Comparison of ENCODE assay signal across 10 cellular contexts in the genomic region with DNA sequence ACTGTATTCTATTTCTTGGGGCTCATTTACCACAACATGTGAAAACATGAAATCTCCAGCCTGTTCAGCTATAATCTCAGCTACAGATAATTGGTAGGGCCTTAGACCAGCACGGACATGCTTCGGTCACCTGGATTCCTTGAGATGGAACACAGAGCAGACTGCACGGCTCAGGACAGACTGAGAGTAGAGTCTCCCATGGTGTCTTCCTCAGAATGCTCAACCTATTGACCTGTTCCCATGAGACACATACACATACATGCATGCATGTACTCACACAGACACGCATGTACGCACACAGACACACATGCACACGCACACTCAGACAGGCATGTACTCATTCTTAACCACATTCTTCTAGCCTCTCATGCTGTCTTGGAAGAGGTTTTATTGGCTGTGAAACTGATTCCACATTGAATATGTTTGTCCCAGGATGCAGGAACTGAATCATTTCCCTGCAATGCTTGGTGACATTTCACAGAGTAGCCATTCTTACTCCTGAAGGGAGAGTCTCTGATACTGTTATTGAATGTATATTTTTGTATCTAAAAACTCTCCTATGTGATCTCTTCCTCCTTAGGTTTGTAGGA. TPM values are rescaled to one million over a fixed set of nuclear protein-coding genes. Genes with fewer than 3 reads are reported as not detected.
DNase-seq lines count a peak whose midpoint lies in the region; ATAC-seq and TF ChIP-seq lines count a peak whose summit lies in the region.
"Had no signal": no experiment of that assay in that cellular context is flagged by ENCODE, and none has a peak within 500 bp of the region (broad histone marks: within the 10 kb centered on the region; RNA-seq: fewer than 3 reads in every experiment).

No MANE protein-coding gene starts in this region.

- no peak for DNase-seq in heart left ventricle
- no peak for DNase-seq in Right ventricle myocardium inferior (ENCODE audit: missing footprints)
- DNase-seq in brain microvascular endothelial cell: peak; percentile 77
- DNase-seq in iris pigment epithelial cell (ENCODE audit: low read depth): peak; percentile 80
- no peak for DNase-seq in tibial artery
- DNase-seq in activated CD4-positive, alpha-beta T cell treated with anti-CD3 and anti-CD28 coated beads for 1 hour: no peak
- no peak for DNase-seq in GM20000 (ENCODE audit: low spot score)
- DNase-seq in activated CD4-positive, alpha-beta T cell treated with anti-CD3 and anti-CD28 coated beads for 4 hours: no peak
- DNase-seq: NCI-H1436, small intestine had no signal

- in situ Hi-C loops in brain microvascular endothelial cell (cut with HindIII; ENCODE audit: low pct_ligation_motif_present, low sequenced_read_pairs): no loop called here

- no peaks in the 10 kb centered on the region for H3K36me3 ChIP-seq in heart left ventricle
- H3K36me3 ChIP-seq in brain microvascular endothelial cell (replicated peaks): no peaks in the 10 kb centered on the region
- no peaks in the 10 kb centered on the region for H3K36me3 ChIP-seq in tibial artery

- no peak for TF ChIP-seq POLR2A in heart left ventricle (IDR thresholded peaks at IDR 0.05)

- H3K27me3 ChIP-seq in heart left ventricle (no peaks in the 10 kb centered on the region), brain microvascular endothelial cell (replicated peaks) (no peaks in the 10 kb centered on the region), tibial artery (no peaks in the 10 kb centered on the region)

- H3K9me3 ChIP-seq in heart left ventricle: no peaks in the 10 kb centered on the region
- no peaks in the 10 kb centered on the region for H3K9me3 ChIP-seq in tibial artery

- H3K4me3 ChIP-seq in heart left ventricle (no peak overlapping the region), brain microvascular endothelial cell (ENCODE audit: low read depth, low read length) (no peak overlapping the region), tibial artery (no peak overlapping the region)

- ATAC-seq in heart left ventricle (peak; percentile 29 to 77 (median 38)), Right ventricle myocardium inferior (no peak)

- no peak for TF ChIP-seq CTCF in heart left ventricle (IDR thresholded peaks at IDR 0.05)
- TF ChIP-seq CTCF in brain microvascular endothelial cell (IDR thresholded peaks at IDR 0.05; ENCODE audit: low read depth, low read length, missing control alignments): no peak
- TF ChIP-seq CTCF in tibial artery (IDR thresholded peaks at IDR 0.05): no peak
- no peak for TF ChIP-seq CTCF in GM20000 (IDR thresholded peaks at IDR 0.05; ENCODE audit: extremely low read depth, missing control alignments)

- H3K4me1 ChIP-seq in heart left ventricle (peaks cover 0 to 25% (median 8%) of the 10 kb centered on the region in 12 donors), tibial artery (peaks cover 0 to 28% (median 4%) of the 10 kb centered on the region in 4 donors)

- H3K27ac ChIP-seq in heart left ventricle (peak overlapping the region in 8 of 12 donors; percentile 3 to 70 (median 40)), brain microvascular endothelial cell (peak overlapping the region; percentile 99), tibial artery (peak overlapping the region; percentile 36 to 37)

- intact Hi-C loops in heart left ventricle (cut with DNase I) (no loop called here), Right ventricle myocardium inferior (cut with DNase I) (no loop called here), tibial artery (cut with DNase I; ENCODE audit: low total_unique reads) (no loop called here)

- 80 to 89% (median 84%) methylated on average over 3 to 6 of the region's 6 CpGs for WGBS in heart left ventricle, 4 donors

RNA-seq across cellular contexts. Expression of a gene that starts 23.5 kb away (rescaled TPM):
- total RNA-seq in heart left ventricle (100 to 1,000 TPM in 2 of 9 donors, 10 to 100 TPM in 7; 60.0 to 147 (median 87.3) TPM), Right ventricle myocardium inferior (80.4 TPM)
- polyA plus RNA-seq in heart left ventricle: 100 to 1,000 TPM in 1 of 2 donors, 10 to 100 TPM in 1; 10.7 to 111 TPM

Comparison
In these comparisons a context has a peak if more than half of its experiments do, and no peak if none do; other contexts are left out.
1. DNase-seq: peak in brain microvascular endothelial cell (single experiment) and iris pigment epithelial cell (single experiment); none in heart left ventricle (0 of 5), Right ventricle myocardium inferior (single experiment), tibial artery (0 of 2), activated CD4-positive, alpha-beta T cell treated with anti-CD3 and anti-CD28 coated beads for 1 hour (single experiment), GM20000 (single experiment) and activated CD4-positive, alpha-beta T cell treated with anti-CD3 and anti-CD28 coated beads for 4 hours (0 of 2).
2. H3K27ac ChIP-seq: peak in every context shown above with its lines; median percentile 99 in brain microvascular endothelial cell; 40 in heart left ventricle; 36 in tibial artery.